13 cellular contexts compared by ENCODE assay signal in genomic region chr2:8575810-8576423, GRCh38.
DNase-seq lines count a peak whose midpoint lies in the region; TF ChIP-seq lines count a peak whose summit lies in the region.
"Had no signal": no experiment of that assay in that cellular context is flagged by ENCODE, and none has a peak within 500 bp of the region (broad histone marks: within the 10 kb centered on the region; RNA-seq: fewer than 3 reads in every experiment).

No MANE protein-coding gene starts in this region.

- no peak overlapping the region for H3K27ac Mint-ChIP-seq in chondrocyte (ENCODE audit: unreplicated experiment)

- no peak overlapping the region for H3K4me2 ChIP-seq in smooth muscle cell

- no peak overlapping the region for H3K9ac ChIP-seq in smooth muscle cell (ENCODE audit: low read depth)

- H3K27me3 ChIP-seq in smooth muscle cell (ENCODE audit: low read depth) = no peaks in the 10 kb centered on the region
- H3K27me3 ChIP-seq: heart left ventricle had no signal

- H3K9me3 Mint-ChIP-seq in chondrocyte (ENCODE audit: low read depth) = no peaks in the 10 kb centered on the region

- H3K27me3 Mint-ChIP-seq in chondrocyte (ENCODE audit: low read depth) = peaks cover 13% of the 10 kb centered on the region

- no peak for TF ChIP-seq CTCF in chondrocyte (IDR thresholded peaks at IDR 0.05)
- TF ChIP-seq CTCF in smooth muscle cell (IDR thresholded peaks at IDR 0.05; ENCODE audit: borderline replicate concordance, insufficient read depth, poor library complexity, severe bottlenecking) = no peak

- no peak overlapping the region for H3K27ac ChIP-seq in smooth muscle cell (ENCODE audit: low read depth)
- H3K27ac ChIP-seq: heart left ventricle had no signal

- DNase-seq in NCI-H2227 (lab: John Stamatoyannopoulos, UW; ENCODE audit: unreplicated experiment) (peak; percentile 9), NCI-H2227 treated with DMSO at 0.1 percent for 48 hours (lab: John Stamatoyannopoulos, UW) (no peak), NCI-H524 treated with DMSO at 0.1 percent for 48 hours (lab: John Stamatoyannopoulos, UW) (peak; percentile 30), chondrocyte (ENCODE audit: low spot score) (peak; percentile 46), retina (peak; percentile 59), smooth muscle cell (lab: John Stamatoyannopoulos, UW; ENCODE audit: unreplicated experiment) (no peak), NCI-H128 (lab: John Stamatoyannopoulos, UW; ENCODE audit: unreplicated experiment) (no peak), KG1 (lab: John Stamatoyannopoulos, UW) (no peak)
- DNase-seq: activated B cell treated with CpG ODN at 0.5 μM for 24 hours, DMS79 treated with DMSO at 0.1 percent for 48 hours, NCI-H2029 treated with DMSO at 0.1 percent for 48 hours had no signal

- H3F3A ChIP-seq in smooth muscle cell (ENCODE audit: low read depth) = peaks cover 4% of the 10 kb centered on the region

- H3K4me3 ChIP-seq in smooth muscle cell = no peak overlapping the region
- H3K4me3 ChIP-seq: lung had no signal

- H3K4me3 Mint-ChIP-seq in chondrocyte (ENCODE audit: unreplicated experiment) = no peak overlapping the region

- H3K9me3 ChIP-seq in smooth muscle cell (replicated peaks; ENCODE audit: low read depth) = no peaks in the 10 kb centered on the region
- H3K9me3 ChIP-seq: heart left ventricle had no signal

- 87% methylated on average over 14 of the region's 14 CpGs for WGBS in smooth muscle cell (ENCODE audit: low lambda C conversion rate)

- no peaks in the 10 kb centered on the region for H4K20me1 ChIP-seq in smooth muscle cell (ENCODE audit: low read depth)

- no peaks in the 10 kb centered on the region for H3K79me2 ChIP-seq in smooth muscle cell (ENCODE audit: low read depth)

- no peak overlapping the region for H2AFZ ChIP-seq in smooth muscle cell (ENCODE audit: low read depth)

- H3K36me3 ChIP-seq in smooth muscle cell (ENCODE audit: low read depth) = no peaks in the 10 kb centered on the region
- H3K36me3 ChIP-seq: heart left ventricle had no signal

- peaks cover 7% of the 10 kb centered on the region for H3K4me1 ChIP-seq in smooth muscle cell (ENCODE audit: low read depth)

- no peaks in the 10 kb centered on the region for H3K36me3 Mint-ChIP-seq in chondrocyte (ENCODE audit: low read depth)

- H3K4me1 Mint-ChIP-seq in chondrocyte (ENCODE audit: low read depth) = peaks cover 11% of the 10 kb centered on the region

Comparison
In these comparisons a context has a peak if more than half of its experiments do, and no peak if none do; other contexts are left out.
1. DNase-seq: peak in NCI-H2227 (single experiment), NCI-H524 treated with DMSO at 0.1 percent for 48 hours (single experiment), chondrocyte (single experiment) and retina (single experiment); none in NCI-H2227 treated with DMSO at 0.1 percent for 48 hours (single experiment), smooth muscle cell (single experiment), NCI-H128 (single experiment) and KG1 (single experiment).